ENCODE assay signal across 1 cellular context in the genomic region with DNA sequence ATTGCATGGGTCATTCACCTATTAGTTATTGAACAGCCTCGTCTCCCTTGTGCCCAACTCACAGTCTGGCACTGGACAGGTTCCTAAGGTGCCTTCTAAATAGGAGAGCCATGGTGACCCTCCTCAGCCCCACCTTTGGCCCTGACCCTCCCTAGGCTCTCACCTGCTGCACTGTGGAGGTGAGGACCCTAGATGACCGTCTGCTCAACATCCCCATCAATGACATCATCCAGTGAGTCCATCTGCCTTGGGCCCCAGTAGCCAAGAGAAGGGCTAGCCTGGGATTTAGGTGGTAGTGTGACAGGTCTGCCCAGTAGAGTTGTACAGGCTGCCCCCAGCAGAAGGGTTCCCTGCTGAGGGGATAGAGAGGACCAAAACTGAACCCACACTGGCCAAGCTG.
TF ChIP-seq lines count a peak whose summit lies in the region.

No MANE protein-coding gene starts in this region.

TF ChIP-seq in K562, 482 proteins besides CTCF, POLR2A, EP300 and RAD21:
- TF ChIP-seq PTRF (tag; IDR thresholded peaks at IDR 0.05) (no peak), RBM14 (IDR thresholded peaks at IDR 0.05; ENCODE audit: borderline replicate concordance, insufficient read depth, low read depth, low read length) (no peak), ZNF174 (CRISPR knock-in tag; IDR thresholded peaks at IDR 0.05) (no peak), NR4A1 (CRISPR knock-in tag; IDR thresholded peaks at IDR 0.05) (no peak), NR4A1 (tag; IDR thresholded peaks at IDR 0.05) (no peak), KDM1A (IDR thresholded peaks at IDR 0.05) (no peak)
- TF ChIP-seq, protein P1, sequence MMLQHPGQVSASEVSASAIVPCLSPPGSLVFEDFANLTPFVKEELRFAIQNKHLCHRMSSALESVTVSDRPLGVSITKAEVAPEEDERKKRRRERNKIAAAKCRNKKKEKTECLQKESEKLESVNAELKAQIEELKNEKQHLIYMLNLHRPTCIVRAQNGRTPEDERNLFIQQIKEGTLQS (IDR thresholded peaks at IDR 0.05), result peak; percentile 36; the same call in 1 of the 2 replicates
- TF ChIP-seq, protein P1 (CRISPR knock-in tag; conservative IDR thresholded peaks at IDR 0.05), result no peak
